1 cellular context compared by ENCODE assay signal in the genomic region with DNA sequence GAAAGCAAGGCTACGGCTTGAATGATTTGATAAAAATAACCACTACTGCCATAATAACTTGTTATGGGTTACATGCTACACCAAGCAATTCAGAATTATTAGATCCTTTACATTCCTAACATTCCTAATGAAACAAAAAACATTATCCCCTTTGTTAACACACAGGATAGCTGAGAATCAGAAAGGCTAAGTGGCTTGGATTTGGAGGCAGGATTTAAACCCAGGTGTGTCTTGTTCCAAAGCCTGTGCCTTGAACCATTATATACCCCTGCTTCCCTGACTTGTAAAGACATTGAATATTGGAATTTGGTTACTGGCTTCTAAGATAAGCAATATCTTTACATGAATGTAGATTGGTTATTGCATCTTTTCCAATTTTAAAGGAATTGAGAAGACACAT.
TF ChIP-seq lines count a peak whose summit lies in the region.

No MANE protein-coding gene starts in this region.

TF ChIP-seq in WTC11, 78 proteins besides CTCF, POLR2A, EP300 and RAD21 (continued from another document):
- TF ChIP-seq ZNF532 (CRISPR knock-in tag; IDR thresholded peaks at IDR 0.05; ENCODE audit: borderline replicate concordance) (no peak), SP1 (CRISPR knock-in tag; conservative IDR thresholded peaks at IDR 0.05) (no peak)
